Comparison of ENCODE assay signal across 8 cellular contexts in genomic region chr9:132669329-132669635, GRCh38. TPM values are rescaled to one million over a fixed set of nuclear protein-coding genes. Genes with fewer than 3 reads are reported as not detected.
DNase-seq lines count a peak whose midpoint lies in the region; ATAC-seq and TF ChIP-seq lines count a peak whose summit lies in the region.

No MANE protein-coding gene starts in this region.

- H3K27ac ChIP-seq in left ventricle myocardium inferior (replicated peaks) (peak overlapping the region; percentile 99), mesodermal cell (ENCODE audit: low read depth, low read length, severe bottlenecking) (peak overlapping the region; percentile 98), uterus (peak overlapping the region; percentile 90 to 93)

- H3K27me3 ChIP-seq in left ventricle myocardium inferior (ENCODE audit: low read depth), result no peaks in the 10 kb centered on the region
- H3K27me3 ChIP-seq in uterus, result no peaks in the 10 kb centered on the region

- TSS peak; percentile 59 for BruUV-seq in MCF 10A (replicated peaks; lab: Mats Ljungman, UMichigan)

- intact Hi-C loops in left ventricle myocardium inferior (cut with micrococcal nuclease) (no loop called here), Right ventricle myocardium inferior (cut with DNase I) (loop anchor here (1.0 kb wide), 1 partner anchor 131 kb away; no protein-coding TSS in a partner anchor), MCF 10A (cut with micrococcal nuclease) (no loop called here), uterus (cut with DNase I; ENCODE audit: low total_unique reads) (no loop called here)

- H3K4me1 Mint-ChIP-seq in MCF 10A (ENCODE audit: insufficient read depth, unreplicated experiment), result peaks cover 22% of the 10 kb centered on the region

- TF ChIP-seq CTCF in left ventricle myocardium inferior (IDR thresholded peaks at IDR 0.05; ENCODE audit: borderline replicate concordance) (no peak), MCF 10A (IDR thresholded peaks at IDR 0.05; ENCODE audit: unreplicated experiment) (no peak), uterus (IDR thresholded peaks at IDR 0.05) (no peak)

- POLR2A ChIA-PET in MCF 10A (lab: Yijun Ruan, JAX), result interaction anchor here (0.5 to 3.9 kb wide), 18 partner anchors 11 to 361 kb away, joined by 3 to 21 read pairs (median 5); partner anchors contain the start of gene SETX

- no peak for DNase-seq in left ventricle myocardium inferior
- no peak for DNase-seq in Right ventricle myocardium inferior (ENCODE audit: missing footprints)
- no peak for DNase-seq in MCF 10A (ENCODE audit: unreplicated experiment)
- no peak for DNase-seq in uterus
- DNase-seq in NCI-H2081 treated with DMSO at 0.1 percent for 48 hours (lab: John Stamatoyannopoulos, UW), result no peak

- H3K4me1 ChIP-seq in left ventricle myocardium inferior (peaks cover 58% of the 10 kb centered on the region), mesodermal cell (ENCODE audit: control insufficient read depth, insufficient read depth, low read length, poor library complexity, severe bottlenecking) (no peaks in the 10 kb centered on the region), uterus (peaks cover 7 to 8% of the 10 kb centered on the region in 2 donors)

- no peak for TF ChIP-seq POLR2A in uterus (IDR thresholded peaks at IDR 0.05)

- no peaks in the 10 kb centered on the region for H3K36me3 ChIP-seq in left ventricle myocardium inferior
- H3K36me3 ChIP-seq in mesodermal cell (ENCODE audit: control insufficient read depth, insufficient read depth, low read length), result peaks cover 48% of the 10 kb centered on the region
- H3K36me3 ChIP-seq in uterus, result no peaks in the 10 kb centered on the region

- no peaks in the 10 kb centered on the region for H3K27me3 Mint-ChIP-seq in MCF 10A (ENCODE audit: insufficient read depth, unreplicated experiment)

- H3K9me3 Mint-ChIP-seq in MCF 10A (ENCODE audit: unreplicated experiment), result peaks cover 8% of the 10 kb centered on the region

- H3K27ac Mint-ChIP-seq in MCF 10A (ENCODE audit: low read depth, unreplicated experiment), result peak overlapping the region; percentile 91

- H3K4me3 Mint-ChIP-seq in MCF 10A (ENCODE audit: unreplicated experiment), result peak overlapping the region; percentile 95

- H3K36me3 Mint-ChIP-seq in MCF 10A (ENCODE audit: insufficient read depth, unreplicated experiment), result no peaks in the 10 kb centered on the region

- H3K9me3 ChIP-seq in left ventricle myocardium inferior (replicated peaks) (no peaks in the 10 kb centered on the region), mesodermal cell (ENCODE audit: control insufficient read depth, low read length) (peaks cover 4% of the 10 kb centered on the region), uterus (no peaks in the 10 kb centered on the region)

- CTCF ChIA-PET in MCF 10A (lab: Yijun Ruan, JAX), result interaction anchor here (0.5 to 1.0 kb wide), 3 partner anchors 15 to 353 kb away, joined by 3 read pairs; no protein-coding TSS in a partner anchor

- 0 to 2% methylated on average over 5 to 8 of the region's 8 CpGs for WGBS in mesodermal cell (ENCODE audit: insufficient coverage in 2 of 2), 2 experiments

- H3K4me3 ChIP-seq in left ventricle myocardium inferior, result peak overlapping the region; percentile 95
- H3K4me3 ChIP-seq in mesodermal cell (ENCODE audit: extremely low read depth, insufficient read depth, low read length, poor library complexity, severe bottlenecking), result peak overlapping the region; percentile 90
- peak overlapping the region; percentile 81 to 89 for H3K4me3 ChIP-seq in uterus

- ATAC-seq in Right ventricle myocardium inferior, result no peak
- ATAC-seq in GM19455 (IDR thresholded peaks at IDR 0.05; ENCODE audit: unreplicated experiment), result no peak
- ATAC-seq in HG02642 (IDR thresholded peaks at IDR 0.05; ENCODE audit: poor library complexity, unreplicated experiment), result no peak

RNA-seq across cellular contexts. Expression of gene DDX31, which starts 0.5 kb away (rescaled TPM):
- total RNA-seq in left ventricle myocardium inferior, result 4.4 TPM
- total RNA-seq in Right ventricle myocardium inferior, result 4.7 TPM
- 28.5 and 28.8 TPM in 2 replicates for total RNA-seq in MCF 10A (2022)
- polyA plus RNA-seq in mesodermal cell (2013, experiment 1 of 2), result 14.7 TPM
- 12.7 TPM for polyA plus RNA-seq in mesodermal cell (2013, experiment 2 of 2)
- total RNA-seq in uterus, result 10 to 100 TPM in 2 of 4 donors, 1 to 10 TPM in 2; 5.9 to 17.7 (median 10.5) TPM

RNA-seq across cellular contexts. Expression of gene GTF3C4, which starts 1.0 kb away (rescaled TPM):
- total RNA-seq in left ventricle myocardium inferior, result 8.4 TPM
- total RNA-seq in Right ventricle myocardium inferior, result 8.8 TPM
- 18.3 and 19.7 TPM in 2 replicates for total RNA-seq in MCF 10A (2022)
- 18.2 TPM for polyA plus RNA-seq in mesodermal cell (2013, experiment 1 of 2)
- polyA plus RNA-seq in mesodermal cell (2013, experiment 2 of 2), result 16.8 TPM
- 10 to 100 TPM in 2 of 4 donors, 1 to 10 TPM in 2; 3.2 to 27.8 (median 10.5) TPM for total RNA-seq in uterus
